Comparison of ENCODE assay signal across 8 cellular contexts in genomic region chr10:63421591-63421990, GRCh38. TPM values are rescaled to one million over a fixed set of nuclear protein-coding genes. Genes with fewer than 3 reads are reported as not detected.
DNase-seq lines count a peak whose midpoint lies in the region; ATAC-seq and TF ChIP-seq lines count a peak whose summit lies in the region.

No MANE protein-coding gene starts in this region.

- H3K9me2 ChIP-seq in PC-3 (replicated peaks; ENCODE audit: low read length), result no peaks in the 10 kb centered on the region

- ATAC-seq in HG02885 (IDR thresholded peaks at IDR 0.05; ENCODE audit: poor library complexity, unreplicated experiment) (peak; percentile 98), PC-3 (0 out of 2 replicates have a peak, but pooled peaks have one; percentile 23), naive B cell (ENCODE audit: low read depth in 2 of 2) (peak; percentile 99 to 100)

- H3K9me3 Mint-ChIP-seq in activated CD4-positive, alpha-beta T cell treated with anti-CD3 and anti-CD28 coated beads, Interleukin-2, amount 10 ng/mL, durations not matched to agents 7 days and 5 days, result no peaks in the 10 kb centered on the region
- H3K9me3 Mint-ChIP-seq in naive B cell (no peaks in the 10 kb centered on the region), Caco-2 (ENCODE audit: unreplicated experiment) (no peaks in the 10 kb centered on the region)

- no peak for TF ChIP-seq CTCF in PC-3 (conservative IDR thresholded peaks at IDR 0.05; ENCODE audit: low read depth, low read length)
- TF ChIP-seq CTCF in Caco-2 (IDR thresholded peaks at IDR 0.05; ENCODE audit: insufficient read depth in 1 of 2, low read depth in 1 of 2, low read length in 1 of 2, severe bottlenecking in 1 of 2, unreplicated experiment in 1 of 2), result no peak
- TF ChIP-seq CTCF in esophagus squamous epithelium (IDR thresholded peaks at IDR 0.05), result no peak

- intact Hi-C loops in PC-3 (cut with micrococcal nuclease) (no loop called here), Caco-2 (cut with micrococcal nuclease; ENCODE audit: unreplicated experiment) (no loop called here), esophagus squamous epithelium (cut with DNase I) (no loop called here)

- peak overlapping the region; percentile 80 for H3K27ac Mint-ChIP-seq in activated CD4-positive, alpha-beta T cell treated with anti-CD3 and anti-CD28 coated beads, Interleukin-2, amount 10 ng/mL, durations not matched to agents 7 days and 5 days
- H3K27ac Mint-ChIP-seq in naive B cell (peak overlapping the region; percentile 20 to 93 (median 73)), Caco-2 (ENCODE audit: unreplicated experiment) (no peak overlapping the region)

- H3K36me3 Mint-ChIP-seq in activated CD4-positive, alpha-beta T cell treated with anti-CD3 and anti-CD28 coated beads, Interleukin-2, amount 10 ng/mL, durations not matched to agents 7 days and 5 days (ENCODE audit: low read depth), result peaks cover 2% of the 10 kb centered on the region
- no peaks in the 10 kb centered on the region for H3K36me3 Mint-ChIP-seq in naive B cell
- H3K36me3 Mint-ChIP-seq in Caco-2 (ENCODE audit: insufficient read depth, unreplicated experiment), result peaks cover 6% of the 10 kb centered on the region

- no peak overlapping the region for H3K4me2 ChIP-seq in PC-3 (ENCODE audit: low read length)

- no peak overlapping the region for H3K4me3 Mint-ChIP-seq in activated CD4-positive, alpha-beta T cell treated with anti-CD3 and anti-CD28 coated beads, Interleukin-2, amount 10 ng/mL, durations not matched to agents 7 days and 5 days
- H3K4me3 Mint-ChIP-seq in naive B cell (peak overlapping the region in 4 of 8 donors; percentile 1 to 28 (median 14)), Caco-2 (ENCODE audit: unreplicated experiment) (no peak overlapping the region)

- DNase-seq in activated CD4-positive, alpha-beta T cell treated with anti-CD3 and anti-CD28 coated beads, Interleukin-2, amount 10 ng/mL, durations not matched to agents 7 days and 5 days, result peak; percentile 27
- no peak for DNase-seq in activated CD4-positive, alpha-beta T cell treated with anti-CD3 and anti-CD28 coated beads for 48 hours
- no peak for DNase-seq in PC-3
- DNase-seq in naive B cell, result peak; percentile 44
- DNase-seq in Caco-2, result no peak
- DNase-seq in esophagus squamous epithelium (lab: John Stamatoyannopoulos, UW), result no peak
- no peak for DNase-seq in kidney glomerular epithelial cell (lab: John Stamatoyannopoulos, UW)

- H3K79me2 ChIP-seq in PC-3 (ENCODE audit: low read length), result peaks cover 93% of the 10 kb centered on the region

- H3K27ac ChIP-seq in PC-3 (ENCODE audit: low read length), result no peak overlapping the region
- H3K27ac ChIP-seq in esophagus squamous epithelium, result no peak overlapping the region

- H3K27me3 ChIP-seq in PC-3 (ENCODE audit: low read length) (no peaks in the 10 kb centered on the region), Caco-2 (replicated peaks; ENCODE audit: control insufficient read depth, insufficient read depth, low read length) (no peaks in the 10 kb centered on the region), esophagus squamous epithelium (no peaks in the 10 kb centered on the region)

- POLR2A ChIA-PET in activated CD4-positive, alpha-beta T cell treated with anti-CD3 and anti-CD28 coated beads, Interleukin-2, amount 10 ng/mL, durations not matched to agents 7 days and 5 days (lab: Charles Lee), result no interaction called here
- POLR2A ChIA-PET in PC-3 (lab: Charles Lee; ENCODE audit: unreplicated experiment), result no interaction called here
- POLR2A ChIA-PET in Caco-2 (lab: Charles Lee), result no interaction called here

- H4K20me1 ChIP-seq in PC-3 (ENCODE audit: low read length), result no peaks in the 10 kb centered on the region

- no peak for TF ChIP-seq POLR2A in esophagus squamous epithelium (IDR thresholded peaks at IDR 0.05)

- H3K27me3 Mint-ChIP-seq in activated CD4-positive, alpha-beta T cell treated with anti-CD3 and anti-CD28 coated beads, Interleukin-2, amount 10 ng/mL, durations not matched to agents 7 days and 5 days, result no peaks in the 10 kb centered on the region
- H3K27me3 Mint-ChIP-seq in naive B cell (no peaks in the 10 kb centered on the region), Caco-2 (ENCODE audit: insufficient read depth, unreplicated experiment) (no peaks in the 10 kb centered on the region)

- H3K9ac ChIP-seq in PC-3 (ENCODE audit: low read length), result no peak overlapping the region

- H3K9me3 ChIP-seq in PC-3 (ENCODE audit: low read length) (no peaks in the 10 kb centered on the region), Caco-2 (no peaks in the 10 kb centered on the region), esophagus squamous epithelium (no peaks in the 10 kb centered on the region)

- H3F3A ChIP-seq in PC-3 (ENCODE audit: low read length, unreplicated experiment), result no peaks in the 10 kb centered on the region

- CTCF ChIA-PET in activated CD4-positive, alpha-beta T cell treated with anti-CD3 and anti-CD28 coated beads, Interleukin-2, amount 10 ng/mL, durations not matched to agents 7 days and 5 days (lab: Charles Lee), result no interaction called here
- CTCF ChIA-PET in PC-3 (lab: Charles Lee) (no interaction called here), Caco-2 (lab: Charles Lee) (interaction anchor here (0.5 kb wide), 1 partner anchor 207 kb away, joined by 3 read pairs; no protein-coding TSS in a partner anchor)

- H3K4me3 ChIP-seq in PC-3 (ENCODE audit: low read length), result no peak overlapping the region
- no peak overlapping the region for H3K4me3 ChIP-seq in Caco-2 (ENCODE audit: low read depth, low read length)
- no peak overlapping the region for H3K4me3 ChIP-seq in esophagus squamous epithelium

- H3K4me1 ChIP-seq in PC-3 (ENCODE audit: insufficient read depth, low read length), result peaks cover 13% of the 10 kb centered on the region
- H3K4me1 ChIP-seq in Caco-2, result no peaks in the 10 kb centered on the region
- peaks cover 0 to 26% (median 5%) of the 10 kb centered on the region in 3 donors for H3K4me1 ChIP-seq in esophagus squamous epithelium

- H3K36me3 ChIP-seq in PC-3 (ENCODE audit: low read depth, low read length), result no peaks in the 10 kb centered on the region
- no peaks in the 10 kb centered on the region for H3K36me3 ChIP-seq in Caco-2 (ENCODE audit: control insufficient read depth, insufficient read depth, low read length)
- no peaks in the 10 kb centered on the region for H3K36me3 ChIP-seq in esophagus squamous epithelium

- H3K4me1 Mint-ChIP-seq in activated CD4-positive, alpha-beta T cell treated with anti-CD3 and anti-CD28 coated beads, Interleukin-2, amount 10 ng/mL, durations not matched to agents 7 days and 5 days, result peaks cover 22% of the 10 kb centered on the region
- H3K4me1 Mint-ChIP-seq in naive B cell (peaks cover 19 to 25% (median 21%) of the 10 kb centered on the region in 3 donors), Caco-2 (ENCODE audit: low read depth, unreplicated experiment) (no peaks in the 10 kb centered on the region)

- no TSS peak for BruUV-seq in PC-3 (replicated peaks; lab: Mats Ljungman, UMichigan)
- BruUV-seq in Caco-2 (replicated peaks; lab: Mats Ljungman, UMichigan), result no TSS peak

- no peak overlapping the region for H2AFZ ChIP-seq in PC-3 (ENCODE audit: low read length)

RNA-seq across cellular contexts. Expression of gene JMJD1C, which starts 44.2 kb away (rescaled TPM):
- 10 to 100 TPM; 57.4 to 62.2 TPM for total RNA-seq in activated CD4-positive, alpha-beta T cell treated with anti-CD3 and anti-CD28 coated beads, Interleukin-2, amount 10 ng/mL, durations not matched to agents 7 days and 5 days
- total RNA-seq in PC-3 (2014; rRNA removed), result 121 and 139 TPM in 2 replicates
- 100 to 1,000 TPM in 5 of 6 donors, 10 to 100 TPM in 1; 51.7 to 154 (median 124) TPM for polyA plus RNA-seq in naive B cell (ENCODE audit: low read depth in 6 of 6)
- 89.7 and 95.7 TPM in 2 replicates for total RNA-seq in Caco-2 (2022)
- total RNA-seq in esophagus squamous epithelium, result 10 to 100 TPM; 41.6 to 77.8 (median 56.9) TPM

Comparison
In these comparisons a context has a peak if more than half of its experiments do, and no peak if none do; other contexts are left out.
1. DNase-seq: peak in activated CD4-positive, alpha-beta T cell treated with anti-CD3 and anti-CD28 coated beads, Interleukin-2, amount 10 ng/mL, durations not matched to agents 7 days and 5 days (single experiment) and naive B cell (single experiment); none in activated CD4-positive, alpha-beta T cell treated with anti-CD3 and anti-CD28 coated beads for 48 hours (single experiment), PC-3 (single experiment), Caco-2 (0 of 2), esophagus squamous epithelium (single experiment) and kidney glomerular epithelial cell (single experiment).
2. ATAC-seq: peak in every context shown above with its lines; median percentile 100 in naive B cell; 98 in HG02885; 23 in PC-3.